In the genomic region with DNA sequence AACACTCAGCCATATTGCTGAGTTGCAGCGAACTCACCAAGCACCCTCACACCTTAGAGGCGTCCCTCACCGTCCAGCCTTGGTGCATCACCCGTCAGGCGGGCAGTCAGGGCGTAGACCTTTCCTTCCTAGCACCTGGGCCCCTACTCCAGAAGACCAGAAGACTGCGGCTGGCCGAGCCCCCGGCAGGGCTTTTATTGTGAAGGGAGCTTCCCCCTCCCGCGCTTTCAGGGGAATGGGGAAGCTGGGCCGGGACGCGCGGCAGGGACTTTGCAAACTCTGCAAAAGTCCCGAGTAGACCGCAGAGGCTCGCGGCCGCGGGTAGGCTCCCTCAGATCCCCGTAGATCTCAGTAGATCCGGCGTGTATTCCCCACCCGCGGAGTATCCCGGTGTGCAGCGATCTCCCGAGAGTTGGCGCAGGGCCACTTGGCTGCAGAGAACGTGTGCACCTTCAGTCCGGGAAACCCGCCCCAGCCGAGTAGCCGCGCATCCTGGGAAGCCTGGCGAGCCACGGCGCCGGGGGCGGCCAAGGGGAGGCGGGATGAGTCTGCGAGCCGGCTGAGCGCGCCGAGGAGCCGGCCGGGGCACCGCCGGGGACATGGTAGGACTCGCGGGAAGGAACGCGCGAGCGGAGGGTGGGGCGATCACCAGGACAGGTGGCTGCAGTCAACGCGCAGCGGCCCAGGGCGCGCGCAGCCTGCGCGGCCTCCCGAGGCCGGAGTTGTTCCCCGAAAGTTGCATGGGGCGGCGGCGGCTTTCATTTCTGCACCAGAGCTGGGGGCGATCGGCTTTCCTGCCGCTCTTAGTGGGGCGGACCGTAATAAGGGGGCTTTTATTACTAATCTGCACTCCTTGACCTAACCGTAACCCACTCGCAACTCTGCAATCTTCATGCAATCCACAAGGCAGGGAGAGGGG, we compare ENCODE assay signal across 8 cellular contexts. TPM values are rescaled to one million over a fixed set of nuclear protein-coding genes. Genes with fewer than 3 reads are reported as not detected.
A peak's percentile ranks its signal among the peaks of the same experiment; 100 is the strongest.
DNase-seq lines count a peak whose midpoint lies in the region; ATAC-seq, FAIRE-seq and TF ChIP-seq lines count a peak whose summit lies in the region.

A gene (plus strand): TSS at position 268 of the 919 bp plus-strand sequence. CDS start 332 bp downstream, at position 600.

- H3K36me3 ChIP-seq in BJ (ENCODE audit: control insufficient read depth, insufficient read depth, low read length) (no peaks in the 10 kb centered on the region), HUES64 (ENCODE audit: insufficient read depth, low read length) (no peaks in the 10 kb centered on the region), neuron (ENCODE audit: insufficient read depth, low read length) (no peaks in the 10 kb centered on the region)

- ATAC-seq in GM18909 (IDR thresholded peaks at IDR 0.05; ENCODE audit: poor library complexity, unreplicated experiment): no peak
- no peak for ATAC-seq in GM21381 (IDR thresholded peaks at IDR 0.05; ENCODE audit: unreplicated experiment)

- TF ChIP-seq CTCF in BJ (IDR thresholded peaks at IDR 0.05; ENCODE audit: insufficient read depth, low read depth, low read length): no peak

- H3K9me3 ChIP-seq in HUES64 (ENCODE audit: insufficient read depth, low read depth, low read length) (peaks cover 14% of the 10 kb centered on the region), neuron (ENCODE audit: low read length) (peaks cover 10% of the 10 kb centered on the region)

- WGBS in HUES64: under 1% methylated on average over 79 of the region's 79 CpGs

- POLR2A ChIA-PET in BJ (lab: Charles Lee): no interaction called here

- H3K27me3 ChIP-seq in BJ (ENCODE audit: control insufficient read depth, insufficient read depth, low read length) (peaks cover 17% of the 10 kb centered on the region), HUES64 (ENCODE audit: insufficient read depth, low read length) (peaks cover 43% of the 10 kb centered on the region), neuron (ENCODE audit: insufficient read depth, low read length) (peaks cover 61% of the 10 kb centered on the region)

- peak within 1 kb of the TSS; percentile 37 for H3K4me3 ChIP-seq in BJ (ENCODE audit: low read depth, low read length)
- H3K4me3 ChIP-seq in HUES64 (ENCODE audit: low read length): peak within 1 kb of the TSS; percentile 77
- H3K4me3 ChIP-seq in neuron (ENCODE audit: low read length): peak within 1 kb of the TSS; percentile 45

- no peak within 1 kb of the TSS for H3K27ac ChIP-seq in HUES64 (ENCODE audit: low read depth, low read length)

- CTCF ChIA-PET in BJ (lab: Yijun Ruan, JAX): no interaction called here

- H3K9ac ChIP-seq in HUES64 (ENCODE audit: low read depth, low read length): peak within 1 kb of the TSS; percentile 76

- H2AFZ ChIP-seq in neuron (ENCODE audit: low read depth, low read length): peak within 1 kb of the TSS; percentile 66

- DNase-seq in BJ (ENCODE audit: low read depth) (no peak), frontal cortex (ENCODE audit: low spot score in 2 of 2) (peak; percentile 35 to 54)
- peak; percentile 73 for DNase-seq in activated CD8-positive, alpha-beta memory T cell treated with anti-CD3 and anti-CD28 coated beads for 24 hours
- DNase-seq in central memory CD4-positive, alpha-beta T cell: no peak

- H3K4me1 ChIP-seq in HUES64 (ENCODE audit: insufficient read depth, low read length) (peaks cover 31% of the 10 kb centered on the region; the same call in 1 of the 2 replicates), neuron (ENCODE audit: insufficient read depth, low read length) (peaks cover 4% of the 10 kb centered on the region)

- no peak for FAIRE-seq in frontal cortex (lab: Jason Lieb, UNC)

RNA-seq across cellular contexts. Expression of the gene that starts here (rescaled TPM):
- polyA plus RNA-seq in BJ (2011; rRNA removed): 0.38 and 0.78 TPM in 2 replicates
- polyA minus RNA-seq in BJ (2011; rRNA and poly(A)+ RNA removed): 0.31 and 1.4 TPM in 2 replicates
- 4.4 TPM for polyA plus RNA-seq in HUES64 (2013, experiment 1 of 2)
- 2.6 TPM for polyA plus RNA-seq in HUES64 (2013, experiment 2 of 2)
- total RNA-seq in frontal cortex: 4.5 TPM

Comparison
In these comparisons a context has a peak if more than half of its experiments do, and no peak if none do; other contexts are left out.
1. DNase-seq: peak in activated CD8-positive, alpha-beta memory T cell treated with anti-CD3 and anti-CD28 coated beads for 24 hours (single experiment) and frontal cortex (2 of 2); none in BJ (single experiment) and central memory CD4-positive, alpha-beta T cell (single experiment).
2. Peak in every context shown above with its lines, with median percentiles within 50 percentile points of each other: H3K4me3 ChIP-seq.